8 cellular contexts compared by ENCODE assay signal in the genomic region with DNA sequence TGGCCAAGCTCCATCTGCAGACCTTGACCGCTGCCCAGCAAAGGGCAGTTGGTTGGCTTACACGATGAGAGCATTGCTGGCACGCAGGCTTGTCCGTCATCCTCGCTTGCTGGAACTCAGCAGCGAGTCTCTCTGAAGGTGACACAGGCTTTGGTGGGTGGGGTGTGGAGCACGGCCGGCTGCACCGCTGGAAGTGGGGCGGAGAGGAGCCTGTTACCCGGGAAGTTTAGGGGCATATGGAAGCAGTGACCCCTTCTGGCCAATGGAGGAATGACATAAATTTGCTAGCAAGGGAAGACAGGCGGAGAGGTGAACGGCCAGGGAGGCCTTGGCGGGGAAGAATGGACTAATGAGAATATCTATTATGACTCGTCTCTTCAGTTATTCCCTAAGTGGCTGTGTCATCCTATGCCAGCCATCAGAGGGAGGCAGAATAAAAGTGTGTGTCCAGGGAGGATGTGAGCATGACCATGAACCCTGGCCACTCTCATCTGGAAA.
DNase-seq lines count a peak whose midpoint lies in the region; ATAC-seq and TF ChIP-seq lines count a peak whose summit lies in the region.

No MANE protein-coding gene starts in this region.

- H3K9me3 Mint-ChIP-seq in activated naive CD8-positive, alpha-beta T cell treated with anti-CD3 and anti-CD28 coated beads, Interleukin-2, amount 50 U/mL, for 24 hours: no peaks in the 10 kb centered on the region

- ATAC-seq in activated naive CD8-positive, alpha-beta T cell treated with anti-CD3 and anti-CD28 coated beads, Interleukin-2, amount 50 U/mL, for 24 hours: peak; percentile 52
- ATAC-seq in left ventricle myocardium superior (peak; percentile 98), HG03439 (IDR thresholded peaks at IDR 0.05; ENCODE audit: unreplicated experiment) (no peak), HG03025 (IDR thresholded peaks at IDR 0.05; ENCODE audit: low FRiP score, unreplicated experiment) (no peak)

- DNase-seq in D341Med (ENCODE audit: low spot score) (peak; percentile 94), SKM-1 (lab: John Stamatoyannopoulos, UW; ENCODE audit: unreplicated experiment) (peak; percentile 62), left ventricle myocardium superior (peak; percentile 73), smooth muscle cell of the brain vasculature (ENCODE audit: low read depth, low spot score) (peak; percentile 32)
- DNase-seq in activated naive CD8-positive, alpha-beta T cell treated with anti-CD3 and anti-CD28 coated beads, Interleukin-2, amount 50 U/mL, for 24 hours: peak; percentile 72

- no peak overlapping the region for H3K4me3 Mint-ChIP-seq in activated naive CD8-positive, alpha-beta T cell treated with anti-CD3 and anti-CD28 coated beads, Interleukin-2, amount 50 U/mL, for 24 hours

- peaks cover 10% of the 10 kb centered on the region for H3K27me3 Mint-ChIP-seq in activated naive CD8-positive, alpha-beta T cell treated with anti-CD3 and anti-CD28 coated beads, Interleukin-2, amount 50 U/mL, for 24 hours

- no peaks in the 10 kb centered on the region for H3K36me3 Mint-ChIP-seq in activated naive CD8-positive, alpha-beta T cell treated with anti-CD3 and anti-CD28 coated beads, Interleukin-2, amount 50 U/mL, for 24 hours (ENCODE audit: low read depth)

- peaks cover 6% of the 10 kb centered on the region for H3K4me1 Mint-ChIP-seq in activated naive CD8-positive, alpha-beta T cell treated with anti-CD3 and anti-CD28 coated beads, Interleukin-2, amount 50 U/mL, for 24 hours

- intact Hi-C loops in left ventricle myocardium superior (cut with micrococcal nuclease): loop anchor here (10.0 kb wide), 1 partner anchor 285 kb away; no protein-coding TSS in a partner anchor

- H3K27ac Mint-ChIP-seq in activated naive CD8-positive, alpha-beta T cell treated with anti-CD3 and anti-CD28 coated beads, Interleukin-2, amount 50 U/mL, for 24 hours: no peak overlapping the region

- TF ChIP-seq RAD21 in Ishikawa (IDR thresholded peaks at IDR 0.05; ENCODE audit: low read depth): peak; percentile 93

- TF ChIP-seq EP300 in Ishikawa (IDR thresholded peaks at IDR 0.05; ENCODE audit: borderline replicate concordance): no peak

TF ChIP-seq in Ishikawa, 13 proteins besides CTCF, POLR2A, EP300 and RAD21:
- no peak for TF ChIP-seq ZBTB7A (IDR thresholded peaks at IDR 0.05; ENCODE audit: low read depth)
- no peak for TF ChIP-seq TCF12 (IDR thresholded peaks at IDR 0.05; ENCODE audit: low read depth)
- no peak for TF ChIP-seq FOXM1 (IDR thresholded peaks at IDR 0.05; ENCODE audit: borderline replicate concordance, low read depth)
- TF ChIP-seq REST (IDR thresholded peaks at IDR 0.05; ENCODE audit: low read depth): no peak
- no peak for TF ChIP-seq TAF1 (IDR thresholded peaks at IDR 0.05; ENCODE audit: low read depth)
- no peak for TF ChIP-seq YY1 (IDR thresholded peaks at IDR 0.05; ENCODE audit: low read depth)
- TF ChIP-seq NFIC (IDR thresholded peaks at IDR 0.05): no peak
- TF ChIP-seq EGR1 (IDR thresholded peaks at IDR 0.05): no peak
- TF ChIP-seq CREB1 (IDR thresholded peaks at IDR 0.05; ENCODE audit: low read depth): no peak
- TF ChIP-seq TEAD4 (IDR thresholded peaks at IDR 0.05): no peak

Comparison
In these comparisons a context has a peak if more than half of its experiments do, and no peak if none do; other contexts are left out.
1. DNase-seq: peak in every context shown above with its lines; median percentile 94 in D341Med; 73 in left ventricle myocardium superior; 72 in activated naive CD8-positive, alpha-beta T cell treated with anti-CD3 and anti-CD28 coated beads, Interleukin-2, amount 50 U/mL, for 24 hours; 62 in SKM-1; 32 in smooth muscle cell of the brain vasculature.
2. ATAC-seq: peak in activated naive CD8-positive, alpha-beta T cell treated with anti-CD3 and anti-CD28 coated beads, Interleukin-2, amount 50 U/mL, for 24 hours (single experiment) and left ventricle myocardium superior (single experiment); none in HG03439 (single experiment) and HG03025 (single experiment).